Comparison of ENCODE assay signal across 19 cellular contexts in genomic region chr4:147723316-147723715, GRCh38. TPM values are rescaled to one million over a fixed set of nuclear protein-coding genes. Genes with fewer than 3 reads are reported as not detected.
DNase-seq lines count a peak whose midpoint lies in the region; ATAC-seq lines count a peak whose summit lies in the region.
"Had no signal": no experiment of that assay in that cellular context is flagged by ENCODE, and none has a peak within 500 bp of the region (broad histone marks: within the 10 kb centered on the region; RNA-seq: fewer than 3 reads in every experiment).

No MANE protein-coding gene starts in this region.

- no peak overlapping the region for H2BK5ac ChIP-seq in trophoblast cell (ENCODE audit: low read depth, low read length, poor library complexity)

- no peak overlapping the region for H2AK5ac ChIP-seq in trophoblast cell (ENCODE audit: low read length)

- no peak for DNase-seq in Right ventricle myocardium superior
- no peak for DNase-seq in cardiac septum (ENCODE audit: low spot score)
- peak; percentile 14 for DNase-seq in iris pigment epithelial cell (ENCODE audit: low read depth)
- peak; percentile 19 to 61 for DNase-seq in trophoblast cell
- DNase-seq in SW 1271 (lab: John Stamatoyannopoulos, UW) = no peak
- DNase-seq in NCI-H2081 (lab: John Stamatoyannopoulos, UW) = no peak
- no peak for DNase-seq in activated CD8-positive, alpha-beta memory T cell treated with anti-CD3 and anti-CD28 coated beads for 24 hours
- DNase-seq in activated naive CD4-positive, alpha-beta T cell treated with anti-CD3 and anti-CD28 coated beads, Interleukin-2, amount 50 U/mL, for 16 hours = no peak
- DNase-seq: activated effector memory CD4-positive, alpha-beta T cell treated with Interleukin-2 at 50 U/mL for 16 hours; CD8-positive, alpha-beta memory T cell; dermis blood vessel endothelial cell; HCEC 1CT; naive thymus-derived CD8-positive, alpha-beta T cell; NCI-H1436; NCI-H446; stimulated activated naive CD4-positive, alpha-beta T cell treated with Interleukin-2 at 50 U/mL for 16 hours had no signal

- H3K23ac ChIP-seq in trophoblast cell (ENCODE audit: low read length) = no peak overlapping the region

- H3K79me1 ChIP-seq in trophoblast cell (ENCODE audit: low read length) = no peaks in the 10 kb centered on the region

- no peak overlapping the region for H3K4me2 ChIP-seq in trophoblast cell (ENCODE audit: low read length)
- H3K4me2 ChIP-seq: KMS-11, smooth muscle cell had no signal

- ATAC-seq in Right ventricle myocardium superior (ENCODE audit: poor library complexity) = peak; percentile 27
- ATAC-seq: naive thymus-derived CD8-positive, alpha-beta T cell had no signal

- no peak overlapping the region for H3K27ac ChIP-seq in trophoblast cell (ENCODE audit: low read depth, low read length)
- H3K27ac ChIP-seq: KMS-11 had no signal

- intact Hi-C loops in Right ventricle myocardium superior (cut with DNase I) (no loop called here), cardiac septum (cut with DNase I) (no loop called here)

- H3K27me3 ChIP-seq in trophoblast cell (ENCODE audit: insufficient read depth, low read length) = no peaks in the 10 kb centered on the region
- H3K27me3 ChIP-seq: ascending aorta had no signal

- H3K9me3 ChIP-seq in trophoblast cell (ENCODE audit: insufficient read depth, low read depth, low read length) = no peaks in the 10 kb centered on the region
- H3K9me3 ChIP-seq: ascending aorta had no signal

- no peaks in the 10 kb centered on the region for H3K4me1 ChIP-seq in trophoblast cell (ENCODE audit: control insufficient read depth in 1 of 2, insufficient read depth in 2 of 2, low read length in 2 of 2)

- H4K8ac ChIP-seq in trophoblast cell (ENCODE audit: low read depth, low read length) = no peak overlapping the region

- H2BK12ac ChIP-seq in trophoblast cell (ENCODE audit: low read length) = no peak overlapping the region

- H4K91ac ChIP-seq in trophoblast cell (ENCODE audit: low read depth, low read length) = no peak overlapping the region

- H3K4me3 ChIP-seq in trophoblast cell (ENCODE audit: low read depth, low read length) = no peak overlapping the region
- H3K4me3 ChIP-seq: smooth muscle cell had no signal

- WGBS in trophoblast cell (ENCODE audit: extremely low coverage, insufficient coverage, insufficient read length) = no CpG with 5 or more reads among the region's 4 CpGs

- H3K18ac ChIP-seq in trophoblast cell (ENCODE audit: low read length) = no peak overlapping the region

- no peak overlapping the region for H3K4ac ChIP-seq in trophoblast cell (ENCODE audit: low read depth, low read length)

- no peak overlapping the region for H3K9ac ChIP-seq in trophoblast cell (ENCODE audit: low read length)
- H3K9ac ChIP-seq: KMS-11 had no signal

- no peak overlapping the region for H4K12ac ChIP-seq in trophoblast cell (ENCODE audit: low read depth, low read length)

- H3K14ac ChIP-seq in trophoblast cell (ENCODE audit: low read length) = no peak overlapping the region

- no peak overlapping the region for H2AFZ ChIP-seq in trophoblast cell (ENCODE audit: insufficient read depth, low read length, poor library complexity)

- H3K36me3 ChIP-seq in trophoblast cell (ENCODE audit: control insufficient read depth in 1 of 2, insufficient read depth in 2 of 2, low read length in 2 of 2) = no peaks in the 10 kb centered on the region
- H3K36me3 ChIP-seq: ascending aorta had no signal

- H2BK120ac ChIP-seq in trophoblast cell (ENCODE audit: insufficient read depth, low read length, poor library complexity) = no peak overlapping the region

- H3K79me2 ChIP-seq in trophoblast cell (ENCODE audit: control insufficient read depth, insufficient read depth, low read length, poor library complexity) = no peaks in the 10 kb centered on the region

RNA-seq across cellular contexts. Expression of gene ARHGAP10, which starts 8.6 kb away (rescaled TPM):
- total RNA-seq in Right ventricle myocardium superior = 64.0 TPM
- 41.8 TPM for total RNA-seq in cardiac septum
- 18.2 and 18.7 TPM in 2 replicates for polyA plus RNA-seq in trophoblast cell (2013)

RNA-seq across cellular contexts. Expression of gene PRMT9, which starts 39.4 kb away (rescaled TPM):
- total RNA-seq in Right ventricle myocardium superior (5.3 TPM), cardiac septum (6.8 TPM)
- polyA plus RNA-seq in trophoblast cell (2013) = 4.2 and 4.4 TPM in 2 replicates

Comparison
In these comparisons a context has a peak if more than half of its experiments do, and no peak if none do; other contexts are left out.
1. DNase-seq: peak in iris pigment epithelial cell (single experiment) and trophoblast cell (2 of 2); none in Right ventricle myocardium superior (single experiment), cardiac septum (single experiment), SW 1271 (0 of 2), NCI-H2081 (0 of 2), activated CD8-positive, alpha-beta memory T cell treated with anti-CD3 and anti-CD28 coated beads for 24 hours (single experiment) and activated naive CD4-positive, alpha-beta T cell treated with anti-CD3 and anti-CD28 coated beads, Interleukin-2, amount 50 U/mL, for 16 hours (single experiment).